In genomic region chr1:37474697-37475379, GRCh38 we compare ENCODE assay signal across 7 cellular contexts. TPM values are rescaled to one million over a fixed set of nuclear protein-coding genes. Genes with fewer than 3 reads are reported as not detected.
DNase-seq lines count a peak whose midpoint lies in the region; ATAC-seq and TF ChIP-seq lines count a peak whose summit lies in the region.

No MANE protein-coding gene starts in this region.

- peak overlapping the region; percentile 89 for H3K9ac ChIP-seq in PC-3 (ENCODE audit: low read length)

- peaks cover 16% of the 10 kb centered on the region for H4K20me1 ChIP-seq in PC-3 (ENCODE audit: low read length)

- no peak for TF ChIP-seq POLR2A in upper lobe of left lung (IDR thresholded peaks at IDR 0.05)

- CTCF ChIA-PET in PC-3 (lab: Charles Lee): interaction anchor here (0.6 kb wide), 1 partner anchor 90 kb away, joined by 4 read pairs; no protein-coding TSS in a partner anchor

- no peaks in the 10 kb centered on the region for H3K27me3 ChIP-seq in PC-3 (ENCODE audit: low read length)
- H3K27me3 ChIP-seq in upper lobe of left lung: no peaks in the 10 kb centered on the region

- H3K36me3 Mint-ChIP-seq in memory B cell: peaks cover 24% of the 10 kb centered on the region

- TF ChIP-seq EP300 in upper lobe of left lung (IDR thresholded peaks at IDR 0.05): no peak

- DNase-seq in PC-3 (peak; percentile 18), memory B cell (ENCODE audit: low spot score in 2 of 2) (no peak), upper lobe of left lung (no peak), inferior parietal cortex (ENCODE audit: extremely low spot score) (no peak), OCI-M2 (lab: John Stamatoyannopoulos, UW; ENCODE audit: unreplicated experiment) (no peak)

- peak overlapping the region; percentile 99 for H3K4me3 Mint-ChIP-seq in memory B cell

- peaks cover 72% of the 10 kb centered on the region for H3K79me2 ChIP-seq in PC-3 (ENCODE audit: low read length)

- TSS peak; percentile 53 for BruUV-seq in PC-3 (replicated peaks; lab: Mats Ljungman, UMichigan)

- H3K9me3 ChIP-seq in PC-3 (ENCODE audit: low read length): no peaks in the 10 kb centered on the region
- no peaks in the 10 kb centered on the region for H3K9me3 ChIP-seq in upper lobe of left lung

- no peaks in the 10 kb centered on the region for H3K27me3 Mint-ChIP-seq in memory B cell

- intact Hi-C loops in PC-3 (cut with micrococcal nuclease): loop anchor here (5.0 kb wide), 2 partner anchors 62 to 217 kb away; partner anchors contain the start of gene CDCA8

- WGBS in upper lobe of left lung, 2 donors: 0 to 3% methylated on average over 1 to 15 of the region's 38 CpGs

- H3K27ac Mint-ChIP-seq in memory B cell: peak overlapping the region; percentile 99

- peak overlapping the region; percentile 71 for H3K4me3 ChIP-seq in PC-3 (ENCODE audit: low read length)
- H3K4me3 ChIP-seq in upper lobe of left lung: peak overlapping the region; percentile 75 to 92 (median 84)

- peak overlapping the region; percentile 97 for H3K27ac ChIP-seq in PC-3 (ENCODE audit: low read length)
- peak overlapping the region; percentile 2 for H3K27ac ChIP-seq in cingulate gyrus (ENCODE audit: low read depth, low read length)
- H3K27ac ChIP-seq in upper lobe of left lung: peak overlapping the region; percentile 96 to 99 (median 96)

- TF ChIP-seq CTCF in PC-3 (conservative IDR thresholded peaks at IDR 0.05; ENCODE audit: low read depth, low read length) (no peak), upper lobe of left lung (IDR thresholded peaks at IDR 0.05) (no peak)

- H3K4me2 ChIP-seq in PC-3 (ENCODE audit: low read length): peak overlapping the region; percentile 100

- POLR2A ChIA-PET in PC-3 (lab: Charles Lee; ENCODE audit: unreplicated experiment): interaction anchor here (0.6 to 1.9 kb wide), 3 partner anchors 21 to 1089 kb away, joined by 3 to 12 read pairs (median 5); no protein-coding TSS in a partner anchor

- H3K9me3 Mint-ChIP-seq in memory B cell: no peaks in the 10 kb centered on the region

- peaks cover 60% of the 10 kb centered on the region for H3K4me1 ChIP-seq in PC-3 (ENCODE audit: insufficient read depth, low read length)
- H3K4me1 ChIP-seq in upper lobe of left lung: peaks cover 74 to 88% (median 81%) of the 10 kb centered on the region in 4 donors

- H3F3A ChIP-seq in PC-3 (ENCODE audit: low read length, unreplicated experiment): no peaks in the 10 kb centered on the region

- no peaks in the 10 kb centered on the region for H3K9me2 ChIP-seq in PC-3 (replicated peaks; ENCODE audit: low read length)

- H3K4me1 Mint-ChIP-seq in memory B cell: peaks cover 35% of the 10 kb centered on the region

- H2AFZ ChIP-seq in PC-3 (ENCODE audit: low read length): no peak overlapping the region

- ATAC-seq in GM19467 (IDR thresholded peaks at IDR 0.05; ENCODE audit: unreplicated experiment) (peak; percentile 1), PC-3 (no peak), memory B cell (ENCODE audit: low read depth) (no peak), upper lobe of left lung (ENCODE audit: low FRiP score in 2 of 2) (peak in 1 of 2 donors; percentile 3)

- H3K36me3 ChIP-seq in PC-3 (ENCODE audit: low read depth, low read length) (peaks cover 15% of the 10 kb centered on the region), upper lobe of left lung (peaks cover 0 to 37% (median 12%) of the 10 kb centered on the region in 4 donors)

RNA-seq across cellular contexts. Expression of gene ZC3H12A, which starts 0.5 kb away (rescaled TPM):
- 45.3 and 65.1 TPM in 2 replicates for total RNA-seq in PC-3 (2014; rRNA removed)
- 10 to 100 TPM; 17.6 to 55.5 (median 26.2) TPM for total RNA-seq in upper lobe of left lung

RNA-seq across cellular contexts. Expression of gene MEAF6, which starts 39.7 kb away (rescaled TPM):
- total RNA-seq in PC-3 (2014; rRNA removed) (87.0 and 90.9 TPM in 2 replicates), upper lobe of left lung (100 to 1,000 TPM in 2 of 6 donors, 10 to 100 TPM in 4; 59.9 to 131 (median 75.1) TPM)

Comparison
In these comparisons a context has a peak if more than half of its experiments do, and no peak if none do; other contexts are left out.
1. H3K27ac ChIP-seq: peak in every context shown above with its lines; median percentile 97 in PC-3; 96 in upper lobe of left lung; 2 in cingulate gyrus.